Comparison of ENCODE assay signal across 1 cellular context in the genomic region with DNA sequence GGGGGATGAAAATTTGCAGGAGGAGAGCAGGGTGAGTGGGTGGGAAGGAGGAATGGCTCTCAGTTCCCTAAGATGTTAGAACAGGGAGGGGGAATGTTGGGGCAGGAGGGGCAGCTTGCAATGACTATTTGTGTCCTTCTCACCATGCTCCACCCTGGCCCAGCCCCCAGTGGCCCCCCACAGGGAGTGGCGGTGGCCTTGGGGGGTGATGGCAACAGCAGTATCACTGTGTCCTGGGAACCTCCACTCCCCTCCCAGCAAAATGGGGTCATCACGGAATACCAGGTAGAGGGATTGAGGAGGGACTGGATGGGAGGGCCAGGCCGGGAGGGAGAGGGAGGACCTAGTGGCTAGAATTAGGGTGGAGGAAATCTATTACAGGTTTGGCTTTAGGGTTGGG.
A peak's percentile ranks its signal among the peaks of the same experiment; 100 is the strongest.
TF ChIP-seq lines count a peak whose summit lies in the region.

No MANE protein-coding gene starts in this region.

TF ChIP-seq in HepG2, 621 proteins besides CTCF, POLR2A, EP300 and RAD21:
- TF ChIP-seq PHF20 (CRISPR knock-in tag; IDR thresholded peaks at IDR 0.05) = 0 out of 2 replicates have a peak, but pooled peaks have one; percentile 10
- no peak for TF ChIP-seq RORA (CRISPR knock-in tag; IDR thresholded peaks at IDR 0.05)
